ENCODE assay signal across 10 cellular contexts in the genomic region with DNA sequence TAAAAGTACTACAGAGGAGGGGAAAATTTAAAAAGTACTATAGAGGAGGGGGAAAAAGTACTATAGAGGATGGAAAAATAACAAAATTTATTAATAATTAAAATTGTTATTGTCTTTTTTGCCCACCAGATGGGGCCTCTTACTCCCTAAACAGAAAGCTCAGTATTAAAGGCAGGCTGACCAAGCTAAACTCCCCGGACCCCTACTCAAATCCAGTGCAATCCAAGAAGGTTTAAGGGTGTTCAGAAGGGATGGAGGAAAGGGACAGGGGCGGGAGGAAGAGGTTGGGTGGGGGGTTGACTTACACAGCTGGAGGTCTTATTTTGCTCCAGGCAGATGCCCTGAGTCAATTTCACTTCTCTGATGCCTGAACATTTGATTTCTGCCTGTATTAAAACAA. TPM values are rescaled to one million over a fixed set of nuclear protein-coding genes. Genes with fewer than 3 reads are reported as not detected.
DNase-seq lines count a peak whose midpoint lies in the region; ATAC-seq and TF ChIP-seq lines count a peak whose summit lies in the region.
"Had no signal": no experiment of that assay in that cellular context is flagged by ENCODE, and none has a peak within 500 bp of the region (broad histone marks: within the 10 kb centered on the region; RNA-seq: fewer than 3 reads in every experiment).

No MANE protein-coding gene starts in this region.

- H3K9me3 ChIP-seq in adrenal gland (replicated peaks in 1 of 3) (no peaks in the 10 kb centered on the region), right lobe of liver (no peaks in the 10 kb centered on the region)

- DNase-seq in adrenal gland (peak in 1 of 7 donors; percentile 48), right lobe of liver (no peak), activated gamma-delta T cell treated with Interleukin-2 at 50 U/mL for 16 hours (no peak)
- DNase-seq in stimulated activated CD4-positive, alpha-beta T cell treated with anti-CD3 and anti-CD28 coated beads, Interleukin-4, amount 100 ng/mL, for 4 hours = no peak
- DNase-seq: naive B cell had no signal

- peak in 3 of 4 donors; percentile 22 to 49 (median 33) for ATAC-seq in right lobe of liver
- no peak for ATAC-seq in GM21360 (IDR thresholded peaks at IDR 0.05; ENCODE audit: unreplicated experiment)
- no peak for ATAC-seq in GM21723 (IDR thresholded peaks at IDR 0.05; ENCODE audit: unreplicated experiment)

- H3K4me1 ChIP-seq in adrenal gland (replicated peaks in 1 of 2) (peaks cover 0 to 6% of the 10 kb centered on the region in 2 donors), right lobe of liver (no peaks in the 10 kb centered on the region)

- TF ChIP-seq CTCF in 22Rv1 (IDR thresholded peaks at IDR 0.05) (peak; percentile 64), GM12874 (IDR thresholded peaks at IDR 0.05; ENCODE audit: insufficient read depth, low read depth, low read length) (0 out of 2 replicates have a peak, but pooled peaks have one; percentile 2), adrenal gland (IDR thresholded peaks at IDR 0.05) (peak in 5 of 6 experiments; percentile 4 to 54 (median 41)), right lobe of liver (IDR thresholded peaks at IDR 0.05) (peak; percentile 14 to 30 (median 24))

- TF ChIP-seq POLR2A in adrenal gland (IDR thresholded peaks at IDR 0.05) (no peak), right lobe of liver (IDR thresholded peaks at IDR 0.05) (no peak)

- H3K36me3 ChIP-seq in adrenal gland (replicated peaks in 1 of 2) (no peaks in the 10 kb centered on the region), right lobe of liver (no peaks in the 10 kb centered on the region)

- WGBS in adrenal gland, 4 donors = 12 to 41% (median 16%) methylated on average over 2 of the region's 2 CpGs
- WGBS in right lobe of liver (ENCODE audit: insufficient coverage, low coverage, low lambda C conversion rate, missing lambda C conversion rate) = 45% methylated on average over 2 of the region's 2 CpGs

- intact Hi-C loops in adrenal gland (cut with DNase I) (no loop called here), right lobe of liver (cut with DNase I) (no loop called here)

- H3K27me3 ChIP-seq in adrenal gland (no peaks in the 10 kb centered on the region), right lobe of liver (no peaks in the 10 kb centered on the region)

- no peak overlapping the region for H3K27ac ChIP-seq in 22Rv1
- H3K27ac ChIP-seq in adrenal gland = peak overlapping the region in 2 of 5 donors; percentile 31 to 36
- H3K27ac ChIP-seq in right lobe of liver = no peak overlapping the region
- H3K27ac ChIP-seq: HL-60 had no signal

- H3K4me3 ChIP-seq in adrenal gland = no peak overlapping the region
- H3K4me3 ChIP-seq in right lobe of liver = no peak overlapping the region

RNA-seq across cellular contexts. Expression of gene CD34, which starts 13.7 kb away (rescaled TPM):
- total RNA-seq in adrenal gland (10 to 100 TPM; 18.8 to 48.6 (median 30.7) TPM), right lobe of liver (1 to 10 TPM in 5 of 6 experiments, under 1 TPM in 1; 0.70 to 2.7 (median 2.2) TPM)
- 10 to 100 TPM; 13.9 to 43.7 (median 26.3) TPM for polyA plus RNA-seq in adrenal gland

Comparison
In these comparisons a context has a peak if more than half of its experiments do, and no peak if none do; other contexts are left out.
1. CTCF ChIP-seq: peak in every context shown above with its lines; median percentile 64 in 22Rv1; 41 in adrenal gland; 24 in right lobe of liver; 2 in GM12874.
2. ATAC-seq: peak in right lobe of liver (3 of 4); none in GM21360 (single experiment) and GM21723 (single experiment).
3. RNA of gene CD34, which starts 13.7 kb away (total RNA-seq): 18.8 to 48.6 TPM in adrenal gland; 0.70 to 2.7 TPM in right lobe of liver; every median in the first group is over 4 times any median in the second.